8 cellular contexts compared by ENCODE assay signal in genomic region chr2:200525551-200525881, GRCh38. TPM values are rescaled to one million over a fixed set of nuclear protein-coding genes. Genes with fewer than 3 reads are reported as not detected.
DNase-seq lines count a peak whose midpoint lies in the region; ATAC-seq and TF ChIP-seq lines count a peak whose summit lies in the region.

No MANE protein-coding gene starts in this region.

- no peaks in the 10 kb centered on the region for H4K20me1 ChIP-seq in MM.1S (ENCODE audit: insufficient read depth, low read length)

- peaks cover 27% of the 10 kb centered on the region for H3K4me1 Mint-ChIP-seq in nephron progenitor cell

- H3K36me3 ChIP-seq in BJ (ENCODE audit: control insufficient read depth, insufficient read depth, low read length) (no peaks in the 10 kb centered on the region), MM.1S (replicated peaks; ENCODE audit: insufficient read depth, low read length) (no peaks in the 10 kb centered on the region), ectodermal cell (ENCODE audit: control insufficient read depth, insufficient read depth, low read length) (no peaks in the 10 kb centered on the region)

- H3K9me3 ChIP-seq in MM.1S (replicated peaks; ENCODE audit: insufficient read depth, low read length) (no peaks in the 10 kb centered on the region), ectodermal cell (ENCODE audit: control insufficient read depth, low read length) (no peaks in the 10 kb centered on the region)

- H3K4me3 ChIP-seq in BJ (ENCODE audit: low read depth, low read length) = peak overlapping the region; percentile 85
- peak overlapping the region; percentile 83 for H3K4me3 ChIP-seq in MM.1S (ENCODE audit: low read length)
- H3K4me3 ChIP-seq in ectodermal cell (ENCODE audit: insufficient read depth, low read depth, low read length) = peak overlapping the region; percentile 63

- peak overlapping the region; percentile 98 for H3K4me3 Mint-ChIP-seq in nephron progenitor cell

- TF ChIP-seq CTCF in BJ (IDR thresholded peaks at IDR 0.05; ENCODE audit: insufficient read depth, low read depth, low read length) (no peak), MM.1S (IDR thresholded peaks at IDR 0.05; ENCODE audit: low read length) (no peak), nephron progenitor cell (IDR thresholded peaks at IDR 0.05) (no peak)

- POLR2A ChIA-PET in BJ (lab: Charles Lee) = no interaction called here

- no peaks in the 10 kb centered on the region for H3K9me3 Mint-ChIP-seq in nephron progenitor cell

- no peak overlapping the region for H3K27ac Mint-ChIP-seq in nephron progenitor cell

- peak overlapping the region; percentile 37; the same call in 1 of the 2 replicates for H3K9ac ChIP-seq in MM.1S (ENCODE audit: low read length)

- WGBS in ectodermal cell, 2 experiments = 50 to 52% methylated on average over 7 of the region's 7 CpGs

- no peaks in the 10 kb centered on the region for H3K9me2 ChIP-seq in MM.1S (replicated peaks; ENCODE audit: insufficient read depth, low read length)

- H3K4me2 ChIP-seq in MM.1S (ENCODE audit: low read depth, low read length) = peak overlapping the region; percentile 92

- peaks cover 5% of the 10 kb centered on the region; the same call in 1 of the 2 replicates for H3K4me1 ChIP-seq in MM.1S (ENCODE audit: low read length)
- peaks cover 13% of the 10 kb centered on the region for H3K4me1 ChIP-seq in ectodermal cell (ENCODE audit: control insufficient read depth, insufficient read depth, low read length)

- H3K79me2 ChIP-seq in MM.1S (ENCODE audit: low read length) = peaks cover 42% of the 10 kb centered on the region

- peak overlapping the region; percentile 7; the same call in 1 of the 2 replicates for H3K27ac ChIP-seq in MM.1S (ENCODE audit: low read length)
- H3K27ac ChIP-seq in ectodermal cell (ENCODE audit: insufficient read depth, low read depth, low read length, poor library complexity, severe bottlenecking) = no peak overlapping the region

- H3K27me3 ChIP-seq in BJ (ENCODE audit: control insufficient read depth, insufficient read depth, low read length) (peaks cover 9% of the 10 kb centered on the region), MM.1S (replicated peaks; ENCODE audit: insufficient read depth, low read length) (no peaks in the 10 kb centered on the region; the same call in 1 of the 2 replicates), ectodermal cell (ENCODE audit: control insufficient read depth, insufficient read depth, low read length, poor library complexity, severe bottlenecking) (peaks cover 32% of the 10 kb centered on the region)

- H3F3A ChIP-seq in MM.1S (ENCODE audit: insufficient read depth, low read length) = peaks cover 6% of the 10 kb centered on the region; the same call in 1 of the 2 replicates

- peaks cover 19% of the 10 kb centered on the region for H3K27me3 Mint-ChIP-seq in nephron progenitor cell (ENCODE audit: low read depth, poor library complexity)

- DNase-seq in BJ (ENCODE audit: low read depth) = no peak
- no peak for DNase-seq in MM.1S
- DNase-seq in nephron progenitor cell = no peak
- no peak for DNase-seq in stimulated activated CD4-positive, alpha-beta T cell treated with anti-CD3 and anti-CD28 coated beads, Interleukin-15, amount 100 ng/mL, for 24 hours

- CTCF ChIA-PET in BJ (lab: Yijun Ruan, JAX) = interaction anchor here (0.7 to 5.8 kb wide), 5 partner anchors 10 to 547 kb away, joined by 3 to 29 read pairs (median 4); partner anchors contain the start of gene KCTD18

- no peaks in the 10 kb centered on the region for H3K36me3 Mint-ChIP-seq in nephron progenitor cell (ENCODE audit: low read depth)

- ATAC-seq in HG02885 (IDR thresholded peaks at IDR 0.05; ENCODE audit: poor library complexity, unreplicated experiment) (no peak), HG03159 (IDR thresholded peaks at IDR 0.05; ENCODE audit: unreplicated experiment) (no peak), HG03175 (IDR thresholded peaks at IDR 0.05; ENCODE audit: unreplicated experiment) (no peak)

- H2AFZ ChIP-seq in MM.1S (ENCODE audit: low read length) = peak overlapping the region; percentile 97

RNA-seq across cellular contexts. Expression of gene SGO2, which starts 0.5 kb away (rescaled TPM):
- 3.2 and 7.3 TPM in 2 replicates for polyA plus RNA-seq in BJ (2011; rRNA removed)
- polyA minus RNA-seq in BJ (2011; rRNA and poly(A)+ RNA removed) = 1.1 and 2.2 TPM in 2 replicates
- polyA plus RNA-seq in ectodermal cell (2013, experiment 1 of 4) = 33.9 TPM
- polyA plus RNA-seq in ectodermal cell (2013, experiment 2 of 4) = 32.2 TPM
- 39.8 TPM for polyA plus RNA-seq in ectodermal cell (2013, experiment 3 of 4)
- 36.8 TPM for polyA plus RNA-seq in ectodermal cell (2013, experiment 4 of 4)

RNA-seq across cellular contexts. Expression of gene KCTD18, which starts 15.6 kb away (rescaled TPM):
- 9.3 and 11.3 TPM in 2 replicates for polyA plus RNA-seq in BJ (2011; rRNA removed)
- 5.2 and 6.5 TPM in 2 replicates for polyA minus RNA-seq in BJ (2011; rRNA and poly(A)+ RNA removed)
- polyA plus RNA-seq in ectodermal cell (2013, experiment 1 of 4) = 7.8 TPM
- polyA plus RNA-seq in ectodermal cell (2013, experiment 2 of 4) = 7.7 TPM
- polyA plus RNA-seq in ectodermal cell (2013, experiment 3 of 4) = 6.8 TPM
- 8.1 TPM for polyA plus RNA-seq in ectodermal cell (2013, experiment 4 of 4)
